Comparison of ENCODE assay signal across 8 cellular contexts in the genomic region with DNA sequence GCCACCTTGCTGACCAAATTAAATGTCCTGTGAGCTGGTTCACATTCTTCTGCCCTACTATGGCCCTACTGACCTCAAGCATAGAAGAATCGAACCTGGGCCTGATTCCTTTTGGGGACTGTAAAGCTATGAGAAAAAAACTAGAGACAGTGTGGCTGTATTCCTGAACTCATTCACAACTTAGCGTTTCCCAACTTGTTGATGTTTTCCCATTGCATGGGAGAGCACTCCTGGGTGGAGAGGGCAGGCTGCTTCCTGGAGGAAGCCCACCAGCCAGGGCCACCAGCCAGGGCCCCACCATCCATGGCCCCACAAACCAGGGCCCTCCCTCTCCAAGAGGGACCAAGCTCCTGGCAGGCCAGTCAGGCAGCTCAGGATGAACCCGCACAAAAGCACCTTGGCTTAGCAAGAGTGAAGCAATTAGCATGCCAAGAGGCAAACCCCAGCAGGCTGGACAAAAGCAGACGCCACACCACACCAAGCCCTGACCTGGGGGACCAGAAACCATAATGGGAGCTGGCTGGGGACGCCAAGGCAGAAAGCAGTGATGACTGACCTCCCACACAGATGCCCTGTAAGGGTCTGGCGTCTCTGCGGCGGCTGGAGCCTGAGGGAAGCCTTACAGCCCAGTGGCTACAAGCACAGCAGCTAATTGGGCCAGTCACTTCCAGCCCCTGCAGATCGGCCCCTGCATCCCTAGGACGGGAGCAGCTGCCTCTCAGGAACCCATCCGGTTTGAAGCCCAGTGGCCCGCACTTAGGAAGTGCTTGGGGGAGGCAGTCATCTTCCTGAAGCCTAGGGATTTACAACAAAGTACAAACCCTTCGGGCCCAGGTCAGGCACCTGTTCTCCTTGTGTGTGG. TPM values are rescaled to one million over a fixed set of nuclear protein-coding genes. Genes with fewer than 3 reads are reported as not detected.
DNase-seq lines count a peak whose midpoint lies in the region; TF ChIP-seq lines count a peak whose summit lies in the region.

No MANE protein-coding gene starts in this region.

- no peak for TF ChIP-seq CTCF in liver (IDR thresholded peaks at IDR 0.05; ENCODE audit: low read depth, low read length, missing input control)
- TF ChIP-seq CTCF in suprapubic skin (IDR thresholded peaks at IDR 0.05) = no peak

- no peak for TF ChIP-seq POLR2A in suprapubic skin (IDR thresholded peaks at IDR 0.05)

- no peaks in the 10 kb centered on the region for H3K9me3 ChIP-seq in adipocyte (ENCODE audit: control insufficient read depth, low read length)
- no peaks in the 10 kb centered on the region for H3K9me3 ChIP-seq in liver (ENCODE audit: control insufficient read depth in 4 of 4, low read length in 3 of 4)
- H3K9me3 ChIP-seq in suprapubic skin = no peaks in the 10 kb centered on the region

- H3K27me3 Mint-ChIP-seq in T-helper 2 cell treated with Interferon-gamma antibody and Interleukin-4, amounts not matched to agents 5 μg/mL and 100 μg/mL, for 36 hours (ENCODE audit: low read depth) = no peaks in the 10 kb centered on the region

- TF ChIP-seq RAD21 in liver (IDR thresholded peaks at IDR 0.05) = no peak

- H3K36me3 ChIP-seq in adipocyte (ENCODE audit: control insufficient read depth, insufficient read depth, low read length, severe bottlenecking) (no peaks in the 10 kb centered on the region), liver (ENCODE audit: control insufficient read depth in 4 of 4, insufficient read depth in 3 of 4, low read depth in 1 of 4, low read length in 3 of 4) (no peaks in the 10 kb centered on the region), suprapubic skin (peaks cover 5% of the 10 kb centered on the region)

- H3K27ac Mint-ChIP-seq in T-helper 2 cell treated with Interferon-gamma antibody and Interleukin-4, amounts not matched to agents 5 μg/mL and 100 μg/mL, for 36 hours = peak overlapping the region; percentile 95

- H3K4me1 ChIP-seq in adipocyte (ENCODE audit: control insufficient read depth, insufficient read depth, low read length) (peaks cover 35% of the 10 kb centered on the region), liver (ENCODE audit: control insufficient read depth in 4 of 4, insufficient read depth in 4 of 4, low read length in 3 of 4) (peaks cover 21 to 81% (median 60%) of the 10 kb centered on the region in 4 donors), suprapubic skin (peaks cover 68% of the 10 kb centered on the region)

- peaks cover 35% of the 10 kb centered on the region for H3K4me1 Mint-ChIP-seq in T-helper 2 cell treated with Interferon-gamma antibody and Interleukin-4, amounts not matched to agents 5 μg/mL and 100 μg/mL, for 36 hours (ENCODE audit: low read depth)

- H3K4me3 Mint-ChIP-seq in T-helper 2 cell treated with Interferon-gamma antibody and Interleukin-4, amounts not matched to agents 5 μg/mL and 100 μg/mL, for 36 hours = peak overlapping the region; percentile 98

- no peaks in the 10 kb centered on the region for H3K9me3 Mint-ChIP-seq in T-helper 2 cell treated with Interferon-gamma antibody and Interleukin-4, amounts not matched to agents 5 μg/mL and 100 μg/mL, for 36 hours

- H3K4me3 ChIP-seq in adipocyte (ENCODE audit: low read length) (peak overlapping the region; percentile 91), liver (ENCODE audit: low read depth in 1 of 3, low read length in 3 of 3) (no peak overlapping the region), suprapubic skin (peak overlapping the region; percentile 87)

- no peak for TF ChIP-seq EP300 in suprapubic skin (IDR thresholded peaks at IDR 0.05)

- H3K9ac ChIP-seq in adipocyte (ENCODE audit: low read length) (peak overlapping the region; percentile 85), liver (ENCODE audit: low read depth in 1 of 2, low read length in 2 of 2) (peak overlapping the region; percentile 14 to 50)

- H3K27ac ChIP-seq in liver (ENCODE audit: low read depth in 1 of 2, low read length in 2 of 2) = peak overlapping the region; percentile 88 to 89
- peak overlapping the region; percentile 40 for H3K27ac ChIP-seq in suprapubic skin

- peaks cover 19% of the 10 kb centered on the region for H3K36me3 Mint-ChIP-seq in T-helper 2 cell treated with Interferon-gamma antibody and Interleukin-4, amounts not matched to agents 5 μg/mL and 100 μg/mL, for 36 hours (ENCODE audit: low read depth)

- H3K27me3 ChIP-seq in adipocyte (replicated peaks; ENCODE audit: control insufficient read depth, insufficient read depth, low read length) (no peaks in the 10 kb centered on the region), liver (ENCODE audit: control insufficient read depth in 4 of 4, insufficient read depth in 4 of 4, low read length in 3 of 4) (no peaks in the 10 kb centered on the region), suprapubic skin (no peaks in the 10 kb centered on the region)

- WGBS in liver = 73% methylated on average over 13 of the region's 13 CpGs
- WGBS in suprapubic skin = 89% methylated on average over 5 of the region's 13 CpGs

- DNase-seq in T-helper 2 cell treated with Interferon-gamma antibody and Interleukin-4, amounts not matched to agents 5 μg/mL and 100 μg/mL, for 36 hours (ENCODE audit: low spot score) = no peak
- DNase-seq in T-helper 2 cell (no peak), adipocyte (ENCODE audit: low read depth) (no peak), suprapubic skin (ENCODE audit: low spot score in 2 of 2) (no peak), epidermal melanocyte (ENCODE audit: insufficient read length, low spot score) (no peak), NCI-H2227 treated with DMSO at 0.1 percent for 48 hours (lab: John Stamatoyannopoulos, UW) (no peak), GF-D8 (lab: John Stamatoyannopoulos, UW) (no peak)

TF ChIP-seq in liver, 16 proteins besides CTCF, POLR2A, EP300 and RAD21:
- no peak for TF ChIP-seq GABPA (IDR thresholded peaks at IDR 0.05 in 1 of 2, conservative IDR thresholded peaks at IDR 0.05 in 1 of 2)
- TF ChIP-seq TAF1 (conservative IDR thresholded peaks at IDR 0.05) = no peak
- TF ChIP-seq SP1 (IDR thresholded peaks at IDR 0.05) = no peak
- no peak for TF ChIP-seq EGR1 (IDR thresholded peaks at IDR 0.05; ENCODE audit: low read depth in 2 of 2)
- TF ChIP-seq, protein P1, sequence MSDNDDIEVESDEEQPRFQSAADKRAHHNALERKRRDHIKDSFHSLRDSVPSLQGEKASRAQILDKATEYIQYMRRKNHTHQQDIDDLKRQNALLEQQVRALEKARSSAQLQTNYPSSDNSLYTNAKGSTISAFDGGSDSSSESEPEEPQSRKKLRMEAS (IDR thresholded peaks at IDR 0.05) = no peak
- TF ChIP-seq YY1 (IDR thresholded peaks at IDR 0.05) = no peak
- no peak for TF ChIP-seq JUND (IDR thresholded peaks at IDR 0.05)
- TF ChIP-seq RXRA (IDR thresholded peaks at IDR 0.05) = no peak
- no peak for TF ChIP-seq ATF3 (IDR thresholded peaks at IDR 0.05)

RNA-seq across cellular contexts. Expression of gene CERK, which starts 2.1 kb away (rescaled TPM):
- total RNA-seq in liver (10 to 100 TPM in 1 of 2 donors, 1 to 10 TPM in 1; 9.6 to 24.3 TPM), suprapubic skin (10 to 100 TPM; 19.2 to 46.2 (median 36.6) TPM)
- 10 to 100 TPM in 1 of 2 donors, 1 to 10 TPM in 1; 7.9 to 10.7 TPM for polyA plus RNA-seq in liver

RNA-seq across cellular contexts. Expression of gene TBC1D22A, which starts 26.5 kb away (rescaled TPM):
- total RNA-seq in liver (10 to 100 TPM in 1 of 2 donors, 1 to 10 TPM in 1; 8.3 to 12.4 TPM), suprapubic skin (10 to 100 TPM; 24.8 to 43.2 (median 35.4) TPM)
- 1 to 10 TPM; 4.1 to 8.5 TPM for polyA plus RNA-seq in liver

Comparison
In these comparisons a context has a peak if more than half of its experiments do, and no peak if none do; other contexts are left out.
1. H3K4me3 ChIP-seq: peak in adipocyte (single experiment) and suprapubic skin (single experiment); none in liver (0 of 3).